12 cellular contexts compared by ENCODE assay signal in genomic region chr10:121695731-121696464, GRCh38.
"Had no signal": no experiment of that assay in that cellular context is flagged by ENCODE, and none has a peak within 500 bp of the region (broad histone marks: within the 10 kb centered on the region; RNA-seq: fewer than 3 reads in every experiment).

No MANE protein-coding gene starts in this region.

- H3K4me1 Mint-ChIP-seq: activated naive CD4-positive, alpha-beta T cell treated with anti-CD3 and anti-CD28 coated beads, Interleukin-2, amount 10 ng/mL, durations not matched to agents 7 days and 5 days; central memory CD8-positive, alpha-beta T cell; immature natural killer cell; stimulated activated naive CD8-positive, alpha-beta T cell treated with anti-CD3 and anti-CD28 coated beads, Interleukin-15, amount 100 ng/mL, for 72 hours had no signal

- H3K4me3 Mint-ChIP-seq: activated naive CD4-positive, alpha-beta T cell treated with anti-CD3 and anti-CD28 coated beads, Interleukin-2, amount 10 ng/mL, durations not matched to agents 7 days and 5 days; central memory CD8-positive, alpha-beta T cell; dendritic cell treated with granulocyte-macrophage colony-stimulating factor and Interleukin-4, amounts not matched to agents 40 ng/mL and 50 ng/mL, for 4 days; effector memory CD8-positive, alpha-beta T cell; immature natural killer cell; natural killer cell treated with Interleukin-12 subunit alpha and Interleukin-12 subunit beta and Interleukin-15 and Interleukin-18, amount 100 ng/mL, for 72 hours; stimulated activated naive CD8-positive, alpha-beta T cell treated with anti-CD3 and anti-CD28 coated beads, Interleukin-15, amount 100 ng/mL, for 72 hours; T-helper 2 cell treated with Interferon-gamma antibody and Interleukin-4, amounts not matched to agents 5 μg/mL and 100 μg/mL, for 36 hours had no signal

- ATAC-seq: activated CD4-positive, CD25-positive, alpha-beta regulatory T cell treated with anti-CD3 and anti-CD28 coated beads, Interleukin-2, amount 50 U/mL, for 24 hours; effector memory CD8-positive, alpha-beta T cell; stimulated activated naive CD8-positive, alpha-beta T cell treated with anti-CD3 and anti-CD28 coated beads, Interleukin-15, amount 100 ng/mL, for 72 hours had no signal

- DNase-seq: activated naive CD4-positive, alpha-beta T cell treated with anti-CD3 and anti-CD28 coated beads, Interleukin-2, amount 10 ng/mL, durations not matched to agents 7 days and 5 days; effector memory CD8-positive, alpha-beta T cell; immature natural killer cell; stimulated activated naive CD8-positive, alpha-beta T cell treated with anti-CD3 and anti-CD28 coated beads, Interleukin-15, amount 100 ng/mL, for 72 hours; SW 1271 had no signal

- H3K36me3 Mint-ChIP-seq: activated naive CD4-positive, alpha-beta T cell treated with anti-CD3 and anti-CD28 coated beads, Interleukin-2, amount 10 ng/mL, durations not matched to agents 7 days and 5 days; immature natural killer cell; natural killer cell treated with Interleukin-12 subunit alpha and Interleukin-12 subunit beta and Interleukin-15 and Interleukin-18, amount 100 ng/mL, for 72 hours had no signal

- H3K27me3 Mint-ChIP-seq: activated naive CD4-positive, alpha-beta T cell treated with anti-CD3 and anti-CD28 coated beads, Interleukin-2, amount 10 ng/mL, durations not matched to agents 7 days and 5 days; stimulated activated naive CD8-positive, alpha-beta T cell treated with anti-CD3 and anti-CD28 coated beads, Interleukin-15, amount 100 ng/mL, for 72 hours had no signal

- H3K9me3 ChIP-seq: thoracic aorta had no signal

- H3K36me3 ChIP-seq: thoracic aorta had no signal

- H3K27ac ChIP-seq: thoracic aorta had no signal

- H3K27ac Mint-ChIP-seq: activated naive CD4-positive, alpha-beta T cell treated with anti-CD3 and anti-CD28 coated beads, Interleukin-2, amount 10 ng/mL, durations not matched to agents 7 days and 5 days; activated T-helper 2 cell treated with anti-CD3 and anti-CD28 coated beads, Interferon-gamma antibody, Interleukin-2, Interleukin-4, amounts not matched to agents 10 μg/mL and 5 μg/mL and 100 μg/mL, durations not matched to agents 14 hours and 24 hours and 36 hours; dendritic cell treated with granulocyte-macrophage colony-stimulating factor and Interleukin-4, amounts not matched to agents 40 ng/mL and 50 ng/mL, for 4 days; effector memory CD8-positive, alpha-beta T cell; immature natural killer cell; natural killer cell treated with Interleukin-12 subunit alpha and Interleukin-12 subunit beta and Interleukin-15 and Interleukin-18, amount 100 ng/mL, for 72 hours; T-helper 2 cell treated with Interferon-gamma antibody and Interleukin-4, amounts not matched to agents 5 μg/mL and 100 μg/mL, for 36 hours had no signal

- H3K9me3 Mint-ChIP-seq: activated T-helper 2 cell treated with anti-CD3 and anti-CD28 coated beads, Interferon-gamma antibody, Interleukin-2, Interleukin-4, amounts not matched to agents 10 μg/mL and 5 μg/mL and 100 μg/mL, durations not matched to agents 14 hours and 24 hours and 36 hours; central memory CD8-positive, alpha-beta T cell; dendritic cell treated with granulocyte-macrophage colony-stimulating factor and Interleukin-4, amounts not matched to agents 40 ng/mL and 50 ng/mL, for 4 days; effector memory CD8-positive, alpha-beta T cell; T-helper 2 cell treated with Interferon-gamma antibody and Interleukin-4, amounts not matched to agents 5 μg/mL and 100 μg/mL, for 36 hours had no signal

- H3K4me3 ChIP-seq: thoracic aorta had no signal
